7 cellular contexts compared by ENCODE assay signal in genomic region chr17:36600936-36601302, GRCh38. TPM values are rescaled to one million over a fixed set of nuclear protein-coding genes. Genes with fewer than 3 reads are reported as not detected.
A peak's percentile ranks its signal among the peaks of the same experiment; 100 is the strongest.
DNase-seq lines count a peak whose midpoint lies in the region; ATAC-seq and TF ChIP-seq lines count a peak whose summit lies in the region.

No MANE protein-coding gene starts in this region.

- POLR2A ChIA-PET in GM10248 (lab: Yijun Ruan, JAX) = interaction anchor here (0.7 kb wide), 1 partner anchor 8 kb away, joined by 3 read pairs; no protein-coding TSS in a partner anchor

- CTCF ChIA-PET in GM10248 (lab: Yijun Ruan, JAX) = interaction anchor here (1.0 to 6.3 kb wide), 14 partner anchors 9 to 1215 kb away, joined by 3 to 59 read pairs (median 18); partner anchors contain the start of gene DHRS11

- no peaks in the 10 kb centered on the region for H3K27me3 ChIP-seq in colonic mucosa

- H3K4me1 ChIP-seq in colonic mucosa (peaks cover 19% of the 10 kb centered on the region), mucosa of descending colon (ENCODE audit: low read depth) (peaks cover 43% of the 10 kb centered on the region)

- peak overlapping the region; percentile 68 for H3K27ac ChIP-seq in colonic mucosa

- DNase-seq in NCI-H2171 (lab: John Stamatoyannopoulos, UW) (peak; percentile 55), colonic mucosa (no peak), mucosa of descending colon (no peak), GM10248 (ENCODE audit: extremely low spot score) (no peak), GOT3 (lab: John Stamatoyannopoulos, UW) (no peak)

- H3K9me3 ChIP-seq in colonic mucosa (no peaks in the 10 kb centered on the region), mucosa of descending colon (no peaks in the 10 kb centered on the region)

- TF ChIP-seq CTCF in colonic mucosa (IDR thresholded peaks at IDR 0.05) (no peak), mucosa of descending colon (IDR thresholded peaks at IDR 0.05) (no peak), GM10248 (IDR thresholded peaks at IDR 0.05; ENCODE audit: control extremely low read depth, extremely low read depth, low read depth, missing control alignments) (no peak)

- H3K4me3 ChIP-seq in colonic mucosa = peak overlapping the region; percentile 76
- peak overlapping the region; percentile 47 for H3K4me3 ChIP-seq in mucosa of descending colon

- intact Hi-C loops in colonic mucosa (cut with DNase I) (loop anchor here (10.0 kb wide), 1 partner anchor 774 kb away; the partner anchor contains the start of gene C17orf78), mucosa of descending colon (cut with DNase I, micrococcal nuclease) (no loop called here)

- peak; percentile 11 for ATAC-seq in GM21528 (IDR thresholded peaks at IDR 0.05; ENCODE audit: low FRiP score, unreplicated experiment)
- peak; percentile 1 for ATAC-seq in mucosa of descending colon
- no peak for ATAC-seq in GM19397 (IDR thresholded peaks at IDR 0.05; ENCODE audit: unreplicated experiment)

- H3K9ac ChIP-seq in colonic mucosa (ENCODE audit: low read depth in 2 of 2, low read length in 2 of 2) = peak overlapping the region; percentile 85 to 93

- H3K36me3 ChIP-seq in colonic mucosa (no peaks in the 10 kb centered on the region), mucosa of descending colon (ENCODE audit: low read depth) (no peaks in the 10 kb centered on the region)

RNA-seq across cellular contexts. Expression of gene MRM1, which starts 0.5 kb away (rescaled TPM):
- total RNA-seq in colonic mucosa (10 to 100 TPM in 1 of 2 donors, 1 to 10 TPM in 1; 6.2 to 26.5 TPM), mucosa of descending colon (10 to 100 TPM in 1 of 3 donors, 1 to 10 TPM in 2; 8.2 to 12.8 (median 8.3) TPM)

RNA-seq across cellular contexts. Expression of gene DHRS11, which starts 9.2 kb away (rescaled TPM):
- total RNA-seq in colonic mucosa (100 to 1,000 TPM; 147 to 191 TPM), mucosa of descending colon (100 to 1,000 TPM; 146 to 295 (median 162) TPM)

RNA-seq across cellular contexts. Expression of gene GGNBP2, which starts 56.2 kb away (rescaled TPM):
- total RNA-seq in colonic mucosa = 10 to 100 TPM; 67.6 to 81.0 TPM
- total RNA-seq in mucosa of descending colon = 10 to 100 TPM; 80.4 to 93.4 (median 90.7) TPM
